ENCODE assay signal across 1 cellular context in the genomic region with DNA sequence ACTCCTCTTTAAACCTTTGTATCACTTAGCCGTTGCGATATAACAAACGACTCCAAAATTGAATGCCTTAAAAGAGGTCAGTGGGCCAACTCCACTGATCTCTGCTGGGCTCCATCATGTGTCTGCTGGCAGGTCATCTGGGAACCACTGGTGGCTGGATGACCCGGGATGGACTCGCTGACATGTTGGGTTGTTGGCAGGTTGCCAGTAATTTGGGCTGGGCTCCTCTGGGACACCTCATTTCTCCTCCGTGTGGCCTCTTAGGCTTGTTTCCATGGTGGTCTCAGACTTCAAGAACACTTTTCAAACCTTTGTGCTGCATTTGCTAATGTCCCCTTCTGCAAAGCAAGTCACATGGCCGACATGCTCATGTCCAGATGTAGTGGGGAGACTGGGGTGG.
TF ChIP-seq lines count a peak whose summit lies in the region.

No MANE protein-coding gene starts in this region.

TF ChIP-seq in Ishikawa, 13 proteins besides CTCF, POLR2A, EP300 and RAD21 (continued from another document):
- TF ChIP-seq, protein P1, sequence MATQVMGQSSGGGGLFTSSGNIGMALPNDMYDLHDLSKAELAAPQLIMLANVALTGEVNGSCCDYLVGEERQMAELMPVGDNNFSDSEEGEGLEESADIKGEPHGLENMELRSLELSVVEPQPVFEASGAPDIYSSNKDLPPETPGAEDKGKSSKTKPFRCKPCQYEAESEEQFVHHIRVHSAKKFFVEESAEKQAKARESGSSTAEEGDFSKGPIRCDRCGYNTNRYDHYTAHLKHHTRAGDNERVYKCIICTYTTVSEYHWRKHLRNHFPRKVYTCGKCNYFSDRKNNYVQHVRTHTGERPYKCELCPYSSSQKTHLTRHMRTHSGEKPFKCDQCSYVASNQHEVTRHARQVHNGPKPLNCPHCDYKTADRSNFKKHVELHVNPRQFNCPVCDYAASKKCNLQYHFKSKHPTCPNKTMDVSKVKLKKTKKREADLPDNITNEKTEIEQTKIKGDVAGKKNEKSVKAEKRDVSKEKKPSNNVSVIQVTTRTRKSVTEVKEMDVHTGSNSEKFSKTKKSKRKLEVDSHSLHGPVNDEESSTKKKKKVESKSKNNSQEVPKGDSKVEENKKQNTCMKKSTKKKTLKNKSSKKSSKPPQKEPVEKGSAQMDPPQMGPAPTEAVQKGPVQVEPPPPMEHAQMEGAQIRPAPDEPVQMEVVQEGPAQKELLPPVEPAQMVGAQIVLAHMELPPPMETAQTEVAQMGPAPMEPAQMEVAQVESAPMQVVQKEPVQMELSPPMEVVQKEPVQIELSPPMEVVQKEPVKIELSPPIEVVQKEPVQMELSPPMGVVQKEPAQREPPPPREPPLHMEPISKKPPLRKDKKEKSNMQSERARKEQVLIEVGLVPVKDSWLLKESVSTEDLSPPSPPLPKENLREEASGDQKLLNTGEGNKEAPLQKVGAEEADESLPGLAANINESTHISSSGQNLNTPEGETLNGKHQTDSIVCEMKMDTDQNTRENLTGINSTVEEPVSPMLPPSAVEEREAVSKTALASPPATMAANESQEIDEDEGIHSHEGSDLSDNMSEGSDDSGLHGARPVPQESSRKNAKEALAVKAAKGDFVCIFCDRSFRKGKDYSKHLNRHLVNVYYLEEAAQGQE (IDR thresholded peaks at IDR 0.05; ENCODE audit: low read depth), result no peak
